Comparison of ENCODE assay signal across 26 cellular contexts in genomic region chr14:31300296-31300695, GRCh38.
DNase-seq lines count a peak whose midpoint lies in the region; TF ChIP-seq lines count a peak whose summit lies in the region.
"Had no signal": no experiment of that assay in that cellular context is flagged by ENCODE, and none has a peak within 500 bp of the region (broad histone marks: within the 10 kb centered on the region; RNA-seq: fewer than 3 reads in every experiment).

No MANE protein-coding gene starts in this region.

- H3K36me3 ChIP-seq in BJ (ENCODE audit: control insufficient read depth, insufficient read depth, low read length) (peaks cover 9% of the 10 kb centered on the region), Peyer's patch (peaks cover 0 to 38% (median 0%) of the 10 kb centered on the region in 3 donors)
- H3K36me3 ChIP-seq: colonic mucosa had no signal

- no peak for TF ChIP-seq POLR2A in Peyer's patch (IDR thresholded peaks at IDR 0.05)

- H3K4me1 ChIP-seq in Peyer's patch: no peaks in the 10 kb centered on the region
- H3K4me1 ChIP-seq: colonic mucosa, stomach had no signal

- H3K4me3 ChIP-seq in BJ (ENCODE audit: low read depth, low read length) (no peak overlapping the region), cardiac fibroblast (replicated peaks in 1 of 2; ENCODE audit: low read depth in 2 of 2, low read length in 2 of 2) (no peak overlapping the region), Peyer's patch (no peak overlapping the region)
- H3K4me3 ChIP-seq: colonic mucosa, gastrocnemius medialis, psoas muscle, stomach had no signal

- no peak overlapping the region for H3K27ac ChIP-seq in Peyer's patch
- H3K27ac ChIP-seq: colonic mucosa, gastrocnemius medialis, psoas muscle, stomach had no signal

- no peak for DNase-seq in BJ (ENCODE audit: low read depth)
- peak; percentile 12 for DNase-seq in HEK293T (ENCODE audit: extremely low spot score)
- DNase-seq in cardiac fibroblast (ENCODE audit: low read depth in 2 of 2): no peak
- DNase-seq in iPS-NIHi11 (ENCODE audit: low spot score): peak; percentile 51
- DNase-seq in Peyer's patch: no peak
- no peak for DNase-seq in SK-N-DZ (ENCODE audit: low spot score)
- no peak for DNase-seq in ACHN
- no peak for DNase-seq in NCI-H446 (lab: John Stamatoyannopoulos, UW)
- DNase-seq: activated CD8-positive, alpha-beta T cell treated with anti-CD3 and anti-CD28 coated beads for 36 hours; activated naive CD4-positive, alpha-beta T cell treated with anti-CD3 and anti-CD28 coated beads, Interleukin-2, amount 50 U/mL, for 16 hours; activated T-cell treated with anti-CD3 and anti-CD28 coated beads, Interleukin-2, amount 50 U/mL, for 1 hour; C1 segment of cervical spinal cord; colonic mucosa; DMS 273 treated with DMSO at 0.1 percent for 48 hours; gastrocnemius medialis; Karpas-422; midbrain; NCI-H1105 treated with DMSO at 0.1 percent for 48 hours; NCI-H2107; NCI-H526; nephron progenitor cell; psoas muscle; SHP77 treated with DMSO at 0.1 percent for 48 hours; small intestine; stimulated activated CD4-positive, alpha-beta T cell treated with anti-CD3 and anti-CD28 coated beads, Interleukin-4, amount 100 ng/mL, for 1 hour; stomach had no signal

- CTCF ChIA-PET in BJ (lab: Yijun Ruan, JAX): no interaction called here
- CTCF ChIA-PET in HEK293T (lab: Yijun Ruan, JAX): no interaction called here

- 0 out of 2 replicates have a peak, but pooled peaks have one; percentile 3 for TF ChIP-seq CTCF in BJ (IDR thresholded peaks at IDR 0.05; ENCODE audit: insufficient read depth, low read depth, low read length)
- peak; percentile 24 for TF ChIP-seq CTCF in cardiac fibroblast (IDR thresholded peaks at IDR 0.05; ENCODE audit: low read depth, low read length)
- no peak for TF ChIP-seq CTCF in Peyer's patch (IDR thresholded peaks at IDR 0.05)

- POLR2A ChIA-PET in BJ (lab: Charles Lee) (no interaction called here), HEK293T (lab: Yijun Ruan, JAX) (no interaction called here)

- H3K9me3 ChIP-seq in Peyer's patch: no peaks in the 10 kb centered on the region
- H3K9me3 ChIP-seq: colonic mucosa, gastrocnemius medialis, psoas muscle, stomach had no signal

- in situ Hi-C loops in ACHN (cut with HindIII; ENCODE audit: low pct_ligation_motif_present, low pct_unique_long_range_greater_than_20kb, low sequenced_read_pairs): no loop called here

- H3K27me3 ChIP-seq in BJ (ENCODE audit: control insufficient read depth, insufficient read depth, low read length) (no peaks in the 10 kb centered on the region), Peyer's patch (no peaks in the 10 kb centered on the region)
- H3K27me3 ChIP-seq: colonic mucosa, gastrocnemius medialis, stomach had no signal

TF ChIP-seq in HEK293T, 16 proteins besides CTCF, POLR2A, EP300 and RAD21:
- TF ChIP-seq CTBP1 (IDR thresholded peaks at IDR 0.05; ENCODE audit: borderline replicate concordance): no peak
- no peak for TF ChIP-seq SUZ12 (IDR thresholded peaks at IDR 0.05)
- TF ChIP-seq ARNT (IDR thresholded peaks at IDR 0.05): no peak
- TF ChIP-seq SP1 (IDR thresholded peaks at IDR 0.05): no peak
- no peak for TF ChIP-seq L3MBTL2 (conservative IDR thresholded peaks at IDR 0.05)
- no peak for TF ChIP-seq FOXK2 (IDR thresholded peaks at IDR 0.05)
- TF ChIP-seq LEF1 (IDR thresholded peaks at IDR 0.05; ENCODE audit: borderline replicate concordance): no peak
- no peak for TF ChIP-seq NFRKB (IDR thresholded peaks at IDR 0.05)
- TF ChIP-seq BHLHE40 (IDR thresholded peaks at IDR 0.05; ENCODE audit: borderline replicate concordance): no peak
- no peak for TF ChIP-seq ZNF384 (IDR thresholded peaks at IDR 0.05)
- TF ChIP-seq PKNOX1 (IDR thresholded peaks at IDR 0.05): no peak
- TF ChIP-seq FOXA1 (IDR thresholded peaks at IDR 0.05): no peak
- no peak for TF ChIP-seq TARDBP (IDR thresholded peaks at IDR 0.05)
- TF ChIP-seq FOXM1 (IDR thresholded peaks at IDR 0.05; ENCODE audit: borderline replicate concordance): no peak
- no peak for TF ChIP-seq HDGF (IDR thresholded peaks at IDR 0.05; ENCODE audit: borderline replicate concordance)
- TF ChIP-seq ELF4 (IDR thresholded peaks at IDR 0.05): no peak

Comparison
In these comparisons a context has a peak if more than half of its experiments do, and no peak if none do; other contexts are left out.
1. DNase-seq: peak in HEK293T (single experiment) and iPS-NIHi11 (single experiment); none in BJ (single experiment), cardiac fibroblast (0 of 2), Peyer's patch (0 of 3), SK-N-DZ (single experiment), ACHN (single experiment) and NCI-H446 (0 of 2).
2. CTCF ChIP-seq: peak in BJ (single experiment) and cardiac fibroblast (single experiment); none in Peyer's patch (0 of 6).